8 cellular contexts compared by ENCODE assay signal in the genomic region with DNA sequence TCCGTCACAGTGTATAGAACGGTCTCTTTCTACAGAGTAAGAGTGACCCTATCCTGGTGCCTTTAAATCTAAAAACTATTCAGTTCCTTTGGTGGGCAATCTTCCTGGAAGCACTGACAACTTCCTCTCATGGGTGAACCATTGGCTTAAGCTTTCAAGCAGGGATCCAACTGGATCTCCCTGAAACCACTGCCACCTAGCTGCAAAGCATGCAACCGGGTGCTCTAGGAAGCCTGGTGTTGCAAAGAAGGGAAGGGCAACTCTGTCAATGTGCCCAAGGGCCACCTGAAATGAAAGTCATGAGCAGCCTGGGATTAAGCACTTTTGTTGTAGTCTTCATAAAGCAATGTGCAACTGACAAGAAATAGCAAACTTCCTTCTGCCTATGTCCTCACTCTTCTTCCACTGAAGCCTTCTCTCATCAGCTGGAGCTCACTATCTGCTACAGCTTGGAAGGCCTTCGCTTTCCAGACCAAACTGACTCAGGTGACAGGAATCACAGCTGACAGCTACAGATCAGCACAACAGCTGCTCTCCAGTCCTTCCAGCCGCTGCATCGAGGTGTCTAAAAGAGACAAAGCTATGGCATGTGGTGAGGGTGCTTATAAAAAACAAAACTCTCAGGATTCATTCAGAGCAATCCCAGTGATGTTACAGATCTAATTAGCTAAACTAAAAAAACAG. TPM values are rescaled to one million over a fixed set of nuclear protein-coding genes. Genes with fewer than 3 reads are reported as not detected.
DNase-seq lines count a peak whose midpoint lies in the region; ATAC-seq and TF ChIP-seq lines count a peak whose summit lies in the region.

No MANE protein-coding gene starts in this region.

- H3K27me3 ChIP-seq in DND-41 (ENCODE audit: insufficient read depth, low read length, poor library complexity): no peaks in the 10 kb centered on the region

- no peak for DNase-seq in DND-41
- peak; percentile 10 for DNase-seq in M059J (ENCODE audit: low read depth)
- peak; percentile 21 to 49 for DNase-seq in dermis microvascular lymphatic vessel endothelial cell (ENCODE audit: low read depth in 2 of 2)
- DNase-seq in medulla oblongata (ENCODE audit: extremely low spot score): peak; percentile 55
- DNase-seq in foreskin melanocyte: no peak
- DNase-seq in activated CD8-positive, alpha-beta memory T cell treated with anti-CD3 and anti-CD28 coated beads, Interleukin-2, amount 50 U/mL, for 48 hours: no peak

- H3K4me3 ChIP-seq in DND-41 (ENCODE audit: low read depth in 1 of 2, low read length in 2 of 2): no peak overlapping the region

- H3K4me1 ChIP-seq in DND-41 (ENCODE audit: insufficient read depth, low read length): no peaks in the 10 kb centered on the region

- no peak overlapping the region for H3K9ac ChIP-seq in DND-41 (ENCODE audit: low read depth, low read length)

- no peaks in the 10 kb centered on the region for H3K9me3 ChIP-seq in DND-41 (ENCODE audit: insufficient read depth, low read length, severe bottlenecking)

- H4K20me1 ChIP-seq in DND-41 (ENCODE audit: insufficient read depth, low read length): no peaks in the 10 kb centered on the region

- no peak overlapping the region for H3K27ac ChIP-seq in DND-41 (ENCODE audit: low read length)

- H3K79me2 ChIP-seq in DND-41 (ENCODE audit: insufficient read depth, low read length): no peaks in the 10 kb centered on the region

- no peak overlapping the region for H2AFZ ChIP-seq in DND-41 (ENCODE audit: low read depth, low read length)

- ATAC-seq in DND-41 (ENCODE audit: insufficient read depth, low read depth) (no peak), GM21423 (IDR thresholded peaks at IDR 0.05; ENCODE audit: unreplicated experiment) (no peak), HG03342 (IDR thresholded peaks at IDR 0.05; ENCODE audit: unreplicated experiment) (no peak)

- TF ChIP-seq CTCF in DND-41 (IDR thresholded peaks at IDR 0.05; ENCODE audit: borderline replicate concordance, extremely low read depth, low read length, poor library complexity, severe bottlenecking): peak; percentile 46

- H3K4me2 ChIP-seq in DND-41 (ENCODE audit: insufficient read depth, low read length): no peak overlapping the region

- peaks cover 55% of the 10 kb centered on the region for H3K36me3 ChIP-seq in DND-41 (ENCODE audit: insufficient read depth, low read length)

RNA-seq across cellular contexts. Expression of a gene that starts 46.1 kb away (rescaled TPM):
- total RNA-seq in M059J (2014; rRNA removed; shearing (Covaris generic)): 16.7 and 25.3 TPM in 2 replicates
- total RNA-seq in dermis microvascular lymphatic vessel endothelial cell: 44.4 and 51.1 TPM in 2 replicates

RNA-seq across cellular contexts. Expression of a gene that starts 55.9 kb away (rescaled TPM):
- total RNA-seq in M059J (2014; rRNA removed; shearing (Covaris generic)): 6.8 and 7.6 TPM in 2 replicates
- total RNA-seq in dermis microvascular lymphatic vessel endothelial cell: 12.1 and 15.3 TPM in 2 replicates

Comparison
In these comparisons a context has a peak if more than half of its experiments do, and no peak if none do; other contexts are left out.
1. DNase-seq: peak in M059J (single experiment), dermis microvascular lymphatic vessel endothelial cell (2 of 2) and medulla oblongata (single experiment); none in DND-41 (single experiment), foreskin melanocyte (single experiment) and activated CD8-positive, alpha-beta memory T cell treated with anti-CD3 and anti-CD28 coated beads, Interleukin-2, amount 50 U/mL, for 48 hours (single experiment).